ENCODE assay signal across 8 cellular contexts in genomic region chrX:155768036-155768769, GRCh38.
DNase-seq lines count a peak whose midpoint lies in the region; ATAC-seq and TF ChIP-seq lines count a peak whose summit lies in the region.

No MANE protein-coding gene starts in this region.

- H3K27me3 ChIP-seq in kidney epithelial cell (ENCODE audit: control insufficient read depth, insufficient read depth, low read length) = no peaks in the 10 kb centered on the region

- H3K36me3 ChIP-seq in kidney epithelial cell (ENCODE audit: control insufficient read depth, insufficient read depth, low read length) (no peaks in the 10 kb centered on the region), urinary bladder (ENCODE audit: insufficient read depth) (no peaks in the 10 kb centered on the region)

- peaks cover 9% of the 10 kb centered on the region for H3K4me1 Mint-ChIP-seq in activated naive CD4-positive, alpha-beta T cell treated with anti-CD3 and anti-CD28 coated beads, Interleukin-2, amount 50 U/mL, for 24 hours

- TF ChIP-seq CTCF in astrocyte of the spinal cord (IDR thresholded peaks at IDR 0.05; ENCODE audit: low read depth, low read length) (no peak), kidney epithelial cell (IDR thresholded peaks at IDR 0.05; ENCODE audit: insufficient read depth, low read length, poor library complexity, severe bottlenecking) (no peak)

- H3K27ac Mint-ChIP-seq in activated naive CD4-positive, alpha-beta T cell treated with anti-CD3 and anti-CD28 coated beads, Interleukin-2, amount 50 U/mL, for 24 hours = no peak overlapping the region

- H3K4me1 ChIP-seq in urinary bladder (ENCODE audit: insufficient read depth) = no peaks in the 10 kb centered on the region

- no peaks in the 10 kb centered on the region for H3K27me3 Mint-ChIP-seq in activated naive CD4-positive, alpha-beta T cell treated with anti-CD3 and anti-CD28 coated beads, Interleukin-2, amount 50 U/mL, for 24 hours

- H3K4me3 Mint-ChIP-seq in activated naive CD4-positive, alpha-beta T cell treated with anti-CD3 and anti-CD28 coated beads, Interleukin-2, amount 50 U/mL, for 24 hours = peak overlapping the region; percentile 70

- WGBS in urinary bladder = 39% methylated on average over 21 of the region's 21 CpGs

- no peaks in the 10 kb centered on the region for H3K9me3 Mint-ChIP-seq in activated naive CD4-positive, alpha-beta T cell treated with anti-CD3 and anti-CD28 coated beads, Interleukin-2, amount 50 U/mL, for 24 hours

- ATAC-seq in HG03097 (IDR thresholded peaks at IDR 0.05; ENCODE audit: low FRiP score, unreplicated experiment) = no peak
- ATAC-seq in HG03039 (IDR thresholded peaks at IDR 0.05; ENCODE audit: unreplicated experiment) = no peak

- in situ Hi-C loops in astrocyte of the spinal cord (cut with HindIII; ENCODE audit: low sequenced_read_pairs) = no loop called here

- peak overlapping the region; percentile 48 for H3K4me3 ChIP-seq in astrocyte of the spinal cord (ENCODE audit: low read depth, low read length)
- H3K4me3 ChIP-seq in kidney epithelial cell (ENCODE audit: low read depth, low read length) = peak overlapping the region; percentile 48
- peak overlapping the region; percentile 3 for H3K4me3 ChIP-seq in urinary bladder (ENCODE audit: low read depth, low read length)

- H3K27ac ChIP-seq in urinary bladder (ENCODE audit: low read depth) = no peak overlapping the region

- H3K36me3 Mint-ChIP-seq in activated naive CD4-positive, alpha-beta T cell treated with anti-CD3 and anti-CD28 coated beads, Interleukin-2, amount 50 U/mL, for 24 hours = no peaks in the 10 kb centered on the region

- no peak for DNase-seq in activated naive CD4-positive, alpha-beta T cell treated with Interleukin-2 at 50 U/mL for 16 hours
- DNase-seq in astrocyte of the spinal cord (ENCODE audit: low read depth, low spot score) (peak; percentile 35), kidney epithelial cell (ENCODE audit: low read depth) (no peak), HT-29 (ENCODE audit: low spot score) (no peak)
